Comparison of ENCODE assay signal across 8 cellular contexts in the genomic region with DNA sequence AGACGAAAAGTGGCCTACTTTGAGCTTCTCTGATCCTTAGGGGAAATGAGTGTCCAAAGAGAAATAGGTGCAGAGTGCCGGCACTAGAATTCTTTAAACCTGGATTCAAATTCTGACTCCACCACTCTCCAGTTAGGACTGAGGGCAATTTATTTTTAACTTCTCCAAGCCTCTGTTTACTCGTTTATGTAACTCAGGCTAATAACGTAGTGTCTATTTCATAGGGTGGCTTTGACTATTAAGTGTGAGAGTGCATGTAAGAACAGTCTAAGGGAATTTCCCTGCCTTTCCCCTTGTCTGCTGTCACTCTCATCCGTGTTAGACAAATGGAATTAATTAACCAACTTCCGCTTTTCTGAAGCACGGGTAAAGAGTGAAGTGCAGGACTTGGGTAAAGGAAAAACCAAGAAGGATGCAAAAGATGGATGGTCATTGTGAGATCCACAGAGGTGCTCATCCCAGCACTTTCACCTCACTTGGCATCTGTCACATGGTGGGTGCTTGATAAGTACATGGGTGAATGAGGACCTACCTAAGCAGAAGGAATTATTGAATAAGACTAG. TPM values are rescaled to one million over a fixed set of nuclear protein-coding genes. Genes with fewer than 3 reads are reported as not detected.
DNase-seq lines count a peak whose midpoint lies in the region; ATAC-seq and TF ChIP-seq lines count a peak whose summit lies in the region.

No MANE protein-coding gene starts in this region.

- WGBS in SK-N-SH (ENCODE audit: low lambda C conversion rate) = 5% methylated on average over 7 of the region's 7 CpGs
- WGBS in lower leg skin, 2 donors = 1 to 3% methylated on average over 7 of the region's 7 CpGs
- WGBS in thymus = under 1% methylated on average over 7 of the region's 7 CpGs

- no peak for TF ChIP-seq EP300 in SK-N-SH (IDR thresholded peaks at IDR 0.05; ENCODE audit: borderline replicate concordance in 1 of 2, low read depth in 1 of 2, low read length in 1 of 2)

- H3K9me3 ChIP-seq in SK-N-SH (no peaks in the 10 kb centered on the region), thymus (ENCODE audit: control insufficient read depth) (no peaks in the 10 kb centered on the region)

- H3K4me1 ChIP-seq in SK-N-SH (ENCODE audit: control insufficient read depth in 1 of 2, insufficient read depth in 2 of 2, low read depth in 1 of 2, low read length in 1 of 2) = peaks cover 0 to 16% of the 10 kb centered on the region in 2 experiments; a peak in 3 of 4 replicates
- peaks cover 15% of the 10 kb centered on the region for H3K4me1 ChIP-seq in thymus (ENCODE audit: control insufficient read depth, insufficient read depth, low read length)

- no peak for TF ChIP-seq CTCF in GM12875 (IDR thresholded peaks at IDR 0.05; ENCODE audit: borderline replicate concordance, insufficient read depth, low read depth, low read length)
- TF ChIP-seq CTCF in SK-N-SH (IDR thresholded peaks at IDR 0.05) = no peak
- no peak for TF ChIP-seq CTCF in lower leg skin (IDR thresholded peaks at IDR 0.05)

- ATAC-seq in HG02884 (IDR thresholded peaks at IDR 0.05; ENCODE audit: unreplicated experiment) = peak; percentile 41
- no peak for ATAC-seq in GM18519 (IDR thresholded peaks at IDR 0.05; ENCODE audit: low FRiP score, unreplicated experiment)
- ATAC-seq in HG03565 (IDR thresholded peaks at IDR 0.05; ENCODE audit: unreplicated experiment) = no peak

- H3K27ac ChIP-seq in SK-N-SH (ENCODE audit: low read depth in 2 of 2, low read length in 1 of 2) = peak overlapping the region; percentile 88 to 97
- H3K27ac ChIP-seq in thymus (ENCODE audit: low read depth) = peak overlapping the region; percentile 90

- H3K27me3 ChIP-seq in SK-N-SH (ENCODE audit: insufficient read depth) (no peaks in the 10 kb centered on the region), thymus (ENCODE audit: control insufficient read depth, insufficient read depth) (no peaks in the 10 kb centered on the region)

- no peaks in the 10 kb centered on the region for H4K20me1 ChIP-seq in SK-N-SH (ENCODE audit: insufficient read depth)

- no peak for TF ChIP-seq POLR2A in lower leg skin (IDR thresholded peaks at IDR 0.05)

- DNase-seq in SK-N-SH (no peak), lower leg skin (ENCODE audit: low spot score in 2 of 2) (no peak)
- peak; percentile 59 for DNase-seq in central memory CD4-positive, alpha-beta T cell

- POLR2A ChIA-PET in SK-N-SH (lab: Yijun Ruan, JAX) = interaction anchor here (0.5 to 2.3 kb wide), 6 partner anchors 9 to 218 kb away, joined by 3 to 9 read pairs (median 6); a partner anchor contains a TSS

- H3K79me2 ChIP-seq in SK-N-SH (ENCODE audit: insufficient read depth) = peaks cover 52% of the 10 kb centered on the region

- H2AFZ ChIP-seq in SK-N-SH (ENCODE audit: low read depth) = peak overlapping the region; percentile 99

- H3K4me3 ChIP-seq in GM12875 (ENCODE audit: low read depth, low read length) (peak overlapping the region; percentile 64), SK-N-SH (ENCODE audit: low read depth in 2 of 2, low read length in 1 of 2) (peak overlapping the region; percentile 86 to 90), lower leg skin (ENCODE audit: low read depth, poor library complexity, severe bottlenecking) (peak overlapping the region; percentile 69), thymus (ENCODE audit: low read length) (peak overlapping the region; percentile 64)

- no peaks in the 10 kb centered on the region for H3K9me2 ChIP-seq in SK-N-SH

- H3F3A ChIP-seq in SK-N-SH (replicated peaks; ENCODE audit: insufficient read depth) = peaks cover 8% of the 10 kb centered on the region

- intact Hi-C loops in lower leg skin (cut with DNase I; ENCODE audit: low total_unique reads) = no loop called here

- TF ChIP-seq RAD21 in SK-N-SH (IDR thresholded peaks at IDR 0.05; ENCODE audit: low read length) = no peak

- H3K4me2 ChIP-seq in SK-N-SH = peak overlapping the region; percentile 93

- H3K36me3 ChIP-seq in SK-N-SH (replicated peaks in 1 of 2; ENCODE audit: control insufficient read depth in 1 of 2, insufficient read depth in 2 of 2, low read length in 1 of 2) (peaks cover 3 to 13% of the 10 kb centered on the region in 2 experiments), thymus (ENCODE audit: control insufficient read depth, insufficient read depth) (no peaks in the 10 kb centered on the region)

- CTCF ChIA-PET in SK-N-SH (lab: Yijun Ruan, JAX) = interaction anchor here (0.9 to 2.0 kb wide), 4 partner anchors 8 to 219 kb away, joined by 3 to 12 read pairs (median 3); no protein-coding TSS in a partner anchor

- H3K9ac ChIP-seq in SK-N-SH = peak overlapping the region; percentile 95

TF ChIP-seq in SK-N-SH, 30 proteins besides CTCF, POLR2A, EP300 and RAD21:
- TF ChIP-seq, protein P1, sequence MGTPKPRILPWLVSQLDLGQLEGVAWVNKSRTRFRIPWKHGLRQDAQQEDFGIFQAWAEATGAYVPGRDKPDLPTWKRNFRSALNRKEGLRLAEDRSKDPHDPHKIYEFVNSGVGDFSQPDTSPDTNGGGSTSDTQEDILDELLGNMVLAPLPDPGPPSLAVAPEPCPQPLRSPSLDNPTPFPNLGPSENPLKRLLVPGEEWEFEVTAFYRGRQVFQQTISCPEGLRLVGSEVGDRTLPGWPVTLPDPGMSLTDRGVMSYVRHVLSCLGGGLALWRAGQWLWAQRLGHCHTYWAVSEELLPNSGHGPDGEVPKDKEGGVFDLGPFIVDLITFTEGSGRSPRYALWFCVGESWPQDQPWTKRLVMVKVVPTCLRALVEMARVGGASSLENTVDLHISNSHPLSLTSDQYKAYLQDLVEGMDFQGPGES (IDR thresholded peaks at IDR 0.05; ENCODE audit: low read depth, low read length) = no peak
- no peak for TF ChIP-seq RXRA (IDR thresholded peaks at IDR 0.05; ENCODE audit: borderline replicate concordance, low read depth)
- TF ChIP-seq SIN3A (IDR thresholded peaks at IDR 0.05; ENCODE audit: borderline replicate concordance, low read depth, low read length) = 0 out of 2 replicates have a peak, but pooled peaks have one; percentile 2
- TF ChIP-seq CHD2 (IDR thresholded peaks at IDR 0.05; ENCODE audit: low read length, partially characterized antibody) = no peak
- peak; percentile 70 for TF ChIP-seq TCF12 (IDR thresholded peaks at IDR 0.05)
- no peak for TF ChIP-seq MXI1 (IDR thresholded peaks at IDR 0.05; ENCODE audit: low read depth, low read length)
- TF ChIP-seq, protein P2, sequence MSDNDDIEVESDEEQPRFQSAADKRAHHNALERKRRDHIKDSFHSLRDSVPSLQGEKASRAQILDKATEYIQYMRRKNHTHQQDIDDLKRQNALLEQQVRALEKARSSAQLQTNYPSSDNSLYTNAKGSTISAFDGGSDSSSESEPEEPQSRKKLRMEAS (IDR thresholded peaks at IDR 0.05; ENCODE audit: low read depth) = 0 out of 2 replicates have a peak, but pooled peaks have one; percentile 17

RNA-seq across cellular contexts. Expression of a gene that starts 4.1 kb away (rescaled TPM):
- polyA plus RNA-seq in SK-N-SH (2012; rRNA removed) (4.3 and 5.8 TPM in 2 replicates), thymus (5.3 TPM)
- polyA plus RNA-seq in SK-N-SH (2012; cell fraction: cytosol; rRNA removed) = 6.5 and 6.9 TPM in 2 replicates
- 19.8 and 37.6 TPM in 2 replicates for polyA plus RNA-seq in SK-N-SH (2012; cell fraction: nucleus; rRNA removed)
- total RNA-seq in lower leg skin = 10 to 100 TPM; 10.5 to 16.5 (median 11.3) TPM

RNA-seq across cellular contexts. Expression of a gene that starts 13.1 kb away (rescaled TPM):
- polyA plus RNA-seq in SK-N-SH (2012; rRNA removed) (3.7 and 6.2 TPM in 2 replicates), thymus (15.4 TPM)
- 4.7 and 4.8 TPM in 2 replicates for polyA plus RNA-seq in SK-N-SH (2012; cell fraction: cytosol; rRNA removed)
- 9.2 and 11.6 TPM in 2 replicates for polyA plus RNA-seq in SK-N-SH (2012; cell fraction: nucleus; rRNA removed)
- total RNA-seq in lower leg skin = 1 to 10 TPM; 3.9 to 6.1 (median 5.3) TPM

RNA-seq across cellular contexts. Expression of a gene that starts 57.2 kb away (rescaled TPM):
- polyA plus RNA-seq in SK-N-SH (2012; rRNA removed) (0.21 and 0.25 TPM in 2 replicates), thymus (1.6 TPM)
- 0.31 and 0.36 TPM in 2 replicates for polyA plus RNA-seq in SK-N-SH (2012; cell fraction: cytosol; rRNA removed)
- polyA plus RNA-seq in SK-N-SH (2012; cell fraction: nucleus; rRNA removed) = 0.25 and 0.43 TPM in 2 replicates
- total RNA-seq in lower leg skin = 1 to 10 TPM in 3 of 4 donors, under 1 TPM in 1; 0.72 to 3.1 (median 1.9) TPM
